19 cellular contexts compared by ENCODE assay signal in the genomic region with DNA sequence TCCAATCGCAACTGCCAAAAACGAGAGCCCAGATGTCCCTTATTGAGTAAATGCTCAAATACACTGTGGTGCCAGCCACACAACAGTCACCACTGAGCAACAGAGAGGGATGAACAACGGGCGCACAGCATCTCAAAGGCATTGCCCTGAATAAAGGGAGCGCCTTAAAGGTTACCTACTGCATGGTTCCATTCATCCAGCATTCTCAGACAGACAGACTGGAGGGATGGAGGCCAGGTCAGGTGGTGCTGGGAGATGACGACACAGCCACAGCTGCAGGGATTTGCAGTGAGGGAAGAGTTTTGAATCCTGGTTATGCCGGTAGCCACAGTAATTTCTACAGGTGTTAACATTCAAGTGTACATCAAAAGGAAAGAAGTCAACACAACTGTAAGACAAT.
A peak's percentile ranks its signal among the peaks of the same experiment; 100 is the strongest.
DNase-seq lines count a peak whose midpoint lies in the region; TF ChIP-seq lines count a peak whose summit lies in the region.
"Had no signal": no experiment of that assay in that cellular context is flagged by ENCODE, and none has a peak within 500 bp of the region (broad histone marks: within the 10 kb centered on the region; RNA-seq: fewer than 3 reads in every experiment).

No MANE protein-coding gene starts in this region.

- H3K9ac ChIP-seq in mesenchymal stem cell (ENCODE audit: low read length) = no peak overlapping the region

- no peak overlapping the region for H2BK12ac ChIP-seq in mesenchymal stem cell (ENCODE audit: low read length in 2 of 2)

- H3K27ac Mint-ChIP-seq in brain = peak overlapping the region in 4 of 5 experiments; percentile 66 to 84 (median 72)
- H3K27ac Mint-ChIP-seq: CD4-positive, alpha-beta memory T cell; GM23338 had no signal

- no peak overlapping the region for H2BK15ac ChIP-seq in mesenchymal stem cell (ENCODE audit: low read depth, poor library complexity, severe bottlenecking)

- H3K18ac ChIP-seq in mesenchymal stem cell (ENCODE audit: low read depth in 1 of 2, low read length in 2 of 2) = no peak overlapping the region

- no peak overlapping the region for H4K8ac ChIP-seq in mesenchymal stem cell (ENCODE audit: low read length)

- H3K79me1 ChIP-seq in mesenchymal stem cell (replicated peaks; ENCODE audit: low read length, poor library complexity, severe bottlenecking) = no peaks in the 10 kb centered on the region

- no peak overlapping the region for H2BK5ac ChIP-seq in mesenchymal stem cell (ENCODE audit: low read depth, low read length, poor library complexity, severe bottlenecking)

- H2BK120ac ChIP-seq in mesenchymal stem cell (ENCODE audit: low read depth, low read length) = no peak overlapping the region

- H3K36me3 Mint-ChIP-seq in brain = no peaks in the 10 kb centered on the region
- H3K36me3 Mint-ChIP-seq: CD4-positive, alpha-beta memory T cell had no signal

- H2AK5ac ChIP-seq in mesenchymal stem cell (ENCODE audit: low read length, severe bottlenecking) = no peak overlapping the region

- H3K4ac ChIP-seq in mesenchymal stem cell (ENCODE audit: low read depth in 1 of 2, low read length in 2 of 2) = no peak overlapping the region

- H3K4me3 ChIP-seq in mesenchymal stem cell (ENCODE audit: insufficient read depth in 1 of 2, low read depth in 1 of 2, low read length in 2 of 2) = no peak overlapping the region
- H3K4me3 ChIP-seq: A549, GM12878, GM23338 had no signal

- no peak for TF ChIP-seq CTCF in brain (conservative IDR thresholded peaks at IDR 0.05)

- H3K27me3 ChIP-seq in mesenchymal stem cell (ENCODE audit: control insufficient read depth in 1 of 2, insufficient read depth in 1 of 2, low read length in 2 of 2) = no peaks in the 10 kb centered on the region

- H3K23ac ChIP-seq in mesenchymal stem cell (ENCODE audit: low read length in 2 of 2) = no peak overlapping the region

- 89% methylated on average over 6 of the region's 7 CpGs for WGBS in mesenchymal stem cell

- no peaks in the 10 kb centered on the region for H3K9me3 Mint-ChIP-seq in brain
- H3K9me3 Mint-ChIP-seq: CD4-positive, alpha-beta memory T cell; GM23338; H9 had no signal

- no peaks in the 10 kb centered on the region for H3K27me3 Mint-ChIP-seq in brain
- H3K27me3 Mint-ChIP-seq: CD4-positive, alpha-beta memory T cell had no signal

- H3K4me1 ChIP-seq in mesenchymal stem cell (ENCODE audit: control insufficient read depth, insufficient read depth, low read depth, low read length) = peaks cover 2% of the 10 kb centered on the region
- H3K4me1 ChIP-seq: A549 had no signal

- no peak overlapping the region for H2AFZ ChIP-seq in mesenchymal stem cell (ENCODE audit: low read depth, low read length)
- H2AFZ ChIP-seq: GM23338 had no signal

- H3K4me1 Mint-ChIP-seq in brain = peaks cover 29% of the 10 kb centered on the region
- H3K4me1 Mint-ChIP-seq: CD4-positive, alpha-beta memory T cell had no signal

- H3K4me3 Mint-ChIP-seq in brain = peak overlapping the region in 1 of 5 experiments; percentile 39
- H3K4me3 Mint-ChIP-seq: GM23338, H9 had no signal

- H3K36me3 ChIP-seq in mesenchymal stem cell (ENCODE audit: control insufficient read depth in 1 of 2, insufficient read depth in 2 of 2, low read depth in 1 of 2, low read length in 2 of 2) = no peaks in the 10 kb centered on the region

- H3K9me3 ChIP-seq in mesenchymal stem cell (ENCODE audit: control insufficient read depth, low read length) = no peaks in the 10 kb centered on the region
- H3K9me3 ChIP-seq: A549 had no signal

- no peak overlapping the region for H3K27ac ChIP-seq in mesenchymal stem cell (ENCODE audit: low read length, poor library complexity, severe bottlenecking)
- H3K27ac ChIP-seq: A549 had no signal

- H3K4me2 ChIP-seq in mesenchymal stem cell (ENCODE audit: low read length, poor library complexity, severe bottlenecking) = no peak overlapping the region
- H3K4me2 ChIP-seq: A549 had no signal

- H4K91ac ChIP-seq in mesenchymal stem cell (ENCODE audit: low read length) = peak overlapping the region; percentile 36

- peak; percentile 25 for DNase-seq in Ammon's horn (ENCODE audit: low spot score)
- DNase-seq in mesenchymal stem cell = no peak
- DNase-seq in pons (ENCODE audit: low spot score) = peak; percentile 67
- DNase-seq in HuH-7.5 (ENCODE audit: low spot score) = no peak
- no peak for DNase-seq in activated gamma-delta T cell (lab: John Stamatoyannopoulos, UW)
- no peak for DNase-seq in DMS79 treated with DMSO at 0.1 percent for 48 hours (lab: John Stamatoyannopoulos, UW)
- DNase-seq: 8988T; ACHN; AML-193; Calu3; CD4-positive, alpha-beta memory T cell; COR-L47; DMS53; DND-41; H9 had no signal

- no peak overlapping the region for H3K14ac ChIP-seq in mesenchymal stem cell (ENCODE audit: low read length in 2 of 2)

Comparison
In these comparisons a context has a peak if more than half of its experiments do, and no peak if none do; other contexts are left out.
1. DNase-seq: peak in Ammon's horn (single experiment) and pons (single experiment); none in mesenchymal stem cell (single experiment), HuH-7.5 (single experiment), activated gamma-delta T cell (single experiment) and DMS79 treated with DMSO at 0.1 percent for 48 hours (single experiment).